In genomic region chrX:1809581-1809980, GRCh38 we compare ENCODE assay signal across 7 cellular contexts.
"Had no signal": no experiment of that assay in that cellular context is flagged by ENCODE, and none has a peak within 500 bp of the region (broad histone marks: within the 10 kb centered on the region; RNA-seq: fewer than 3 reads in every experiment).

No MANE protein-coding gene starts in this region.

- H3K4me2 ChIP-seq: GM23338 had no signal

- DNase-seq: H7, HFFc6, KBM-7 had no signal

- H3K4me1 ChIP-seq: HAP-1 had no signal

- H2AFZ ChIP-seq: GM23338 had no signal

- H3K4me3 ChIP-seq: GM23338, HAP-1 had no signal

- H3K27ac ChIP-seq: HL-60 had no signal

- H3K9me3 ChIP-seq: HAP-1 had no signal

- H3K36me3 ChIP-seq: HAP-1 had no signal

- FAIRE-seq: HepG2 had no signal
